Comparison of ENCODE assay signal across 1 cellular context in genomic region chr14:94374749-94375148, GRCh38.
TF ChIP-seq lines count a peak whose summit lies in the region.

No MANE protein-coding gene starts in this region.

TF ChIP-seq in IMR-90, 13 proteins besides CTCF, POLR2A, EP300 and RAD21 (continued from another document):
- TF ChIP-seq CHD1 (IDR thresholded peaks at IDR 0.05; ENCODE audit: low read depth, low read length) (no peak), SMC3 (IDR thresholded peaks at IDR 0.05; ENCODE audit: low read depth, low read length) (no peak), BHLHE40 (IDR thresholded peaks at IDR 0.05; ENCODE audit: low read depth, low read length) (no peak), USF2 (IDR thresholded peaks at IDR 0.05; ENCODE audit: low read depth, low read length) (no peak)
